ENCODE assay signal across 24 cellular contexts in genomic region chr3:73472429-73472828, GRCh38.
DNase-seq lines count a peak whose midpoint lies in the region; ATAC-seq, FAIRE-seq and TF ChIP-seq lines count a peak whose summit lies in the region.
"Had no signal": no experiment of that assay in that cellular context is flagged by ENCODE, and none has a peak within 500 bp of the region (broad histone marks: within the 10 kb centered on the region; RNA-seq: fewer than 3 reads in every experiment).

No MANE protein-coding gene starts in this region.

- 27 to 31% methylated on average over 4 of the region's 4 CpGs for WGBS in pancreas, 2 donors

- TF ChIP-seq CTCF in HEK293 (tag by site-specific recombination; IDR thresholded peaks at IDR 0.05) (no peak), pancreas (IDR thresholded peaks at IDR 0.05) (no peak)

- no peak overlapping the region for H3K4me3 ChIP-seq in HEK293 (ENCODE audit: low read depth, low read length)
- H3K4me3 ChIP-seq in pancreas, result no peak overlapping the region
- H3K4me3 ChIP-seq: BLaER1 treated with 17β-estradiol and CSF1 and Interleukin-3, amounts not matched to agents 10 nM and 100 nM; PC-9 had no signal

- CTCF ChIA-PET in HEK293 (lab: Yijun Ruan, JAX), result no interaction called here

- no peaks in the 10 kb centered on the region for H3K4me1 ChIP-seq in HEK293 (ENCODE audit: control insufficient read depth, insufficient read depth, low read length)
- peaks cover 22 to 46% (median 45%) of the 10 kb centered on the region in 3 donors for H3K4me1 ChIP-seq in pancreas

- no peak overlapping the region for H3K27ac ChIP-seq in HEK293 (ENCODE audit: extremely low read depth, low read depth, low read length)
- peak overlapping the region in 3 of 4 donors; percentile 1 to 76 (median 73) for H3K27ac ChIP-seq in pancreas
- H3K27ac ChIP-seq: BLaER1 treated with 17β-estradiol and CSF1 and Interleukin-3, amounts not matched to agents 10 nM and 100 nM; KMS-11; PC-9 had no signal

- ATAC-seq in SK-N-SH treated with all-trans-retinoic acid at 6 μM for 48 hours (peak; percentile 39; the same call in 2 of the 3 replicates), pancreas (no peak), GM21576 (IDR thresholded peaks at IDR 0.05; ENCODE audit: unreplicated experiment) (no peak), GM19324 (IDR thresholded peaks at IDR 0.05; ENCODE audit: low FRiP score, unreplicated experiment) (no peak)
- no peak for ATAC-seq in activated CD4-positive, CD25-positive, alpha-beta regulatory T cell treated with anti-CD3 and anti-CD28 coated beads, Interleukin-2, amount 50 U/mL, for 24 hours
- ATAC-seq: HCT116 had no signal

- DNase-seq in NCI-H748 (lab: John Stamatoyannopoulos, UW; ENCODE audit: unreplicated experiment) (peak; percentile 75), pancreas (no peak), DMS153 treated with DMSO at 0.1 percent for 48 hours (lab: John Stamatoyannopoulos, UW; ENCODE audit: unreplicated experiment) (no peak)
- DNase-seq: Caco-2; CD4-positive, alpha-beta memory T cell; DMS 273 treated with DMSO at 0.1 percent for 48 hours; IMR-90; NCI-H1105 treated with DMSO at 0.1 percent for 48 hours; NCI-H1694 treated with DMSO at 0.1 percent for 48 hours; NCI-H2081 treated with DMSO at 0.1 percent for 48 hours; NCI-H2171 treated with DMSO at 0.1 percent for 48 hours; PC-9; RPMI8226 had no signal

- H3K27me3 ChIP-seq in pancreas, result no peaks in the 10 kb centered on the region

- POLR2A ChIA-PET in HEK293 (lab: Yijun Ruan, JAX), result no interaction called here

- H3K9me3 ChIP-seq in HEK293 (ENCODE audit: control insufficient read depth, insufficient read depth, low read depth, low read length) (no peaks in the 10 kb centered on the region), pancreas (no peaks in the 10 kb centered on the region)
- H3K9me3 ChIP-seq: Caco-2 had no signal

- no peaks in the 10 kb centered on the region for H3K36me3 ChIP-seq in HEK293 (ENCODE audit: control insufficient read depth in 2 of 2, insufficient read depth in 1 of 2, low read length in 2 of 2)
- H3K36me3 ChIP-seq in pancreas, result no peaks in the 10 kb centered on the region
- H3K36me3 ChIP-seq: BLaER1 treated with 17β-estradiol and CSF1 and Interleukin-3, amounts not matched to agents 10 nM and 100 nM had no signal

- intact Hi-C loops in pancreas (cut with DNase I), result no loop called here

- FAIRE-seq in pancreas (lab: Jason Lieb, UNC), result no peak
- FAIRE-seq: GM12891, H1, HTR-8/SVneo had no signal

TF ChIP-seq in HEK293, 187 proteins besides CTCF, POLR2A, EP300 and RAD21:
- TF ChIP-seq TRIM28 (IDR thresholded peaks at IDR 0.05; ENCODE audit: borderline replicate concordance, low read length) (no peak), ZNF830 (tag by site-specific recombination; IDR thresholded peaks at IDR 0.05; ENCODE audit: low read depth) (no peak), ZFHX2 (tag by site-specific recombination; conservative IDR thresholded peaks at IDR 0.05) (no peak), PRDM6 (tag by site-specific recombination; IDR thresholded peaks at IDR 0.05) (peak; percentile 26; the same call in 1 of the 2 replicates), ZSCAN18 (tag by site-specific recombination; IDR thresholded peaks at IDR 0.05) (no peak)

TF ChIP-seq in SK-N-SH treated with all-trans-retinoic acid at 6 μM for 48 hours, 23 proteins besides CTCF, POLR2A, EP300 and RAD21 (continues in another document):
- 0 out of 2 replicates have a peak, but pooled peaks have one; percentile 19 for TF ChIP-seq BACH2 (CRISPR knock-in tag; IDR thresholded peaks at IDR 0.05; ENCODE audit: borderline replicate concordance)
- peak; percentile 71 for TF ChIP-seq CSRNP3 (CRISPR knock-in tag; IDR thresholded peaks at IDR 0.05)
- peak; percentile 94 for TF ChIP-seq TCF4 (CRISPR knock-in tag; IDR thresholded peaks at IDR 0.05; ENCODE audit: borderline replicate concordance)
- peak; percentile 21; the same call in 1 of the 2 replicates for TF ChIP-seq PATZ1 (CRISPR knock-in tag; IDR thresholded peaks at IDR 0.05; ENCODE audit: borderline replicate concordance)
- no peak for TF ChIP-seq GLIS3 (CRISPR knock-in tag; IDR thresholded peaks at IDR 0.05)
- no peak for TF ChIP-seq CSDC2 (CRISPR knock-in tag; IDR thresholded peaks at IDR 0.05)
- no peak for TF ChIP-seq ZFP3 (CRISPR knock-in tag; IDR thresholded peaks at IDR 0.05)
- TF ChIP-seq ISL1 (CRISPR knock-in tag; IDR thresholded peaks at IDR 0.05), result peak; percentile 91
- no peak for TF ChIP-seq TOX (CRISPR knock-in tag; IDR thresholded peaks at IDR 0.05; ENCODE audit: borderline replicate concordance)
- TF ChIP-seq ARNTL (CRISPR knock-in tag; IDR thresholded peaks at IDR 0.05; ENCODE audit: borderline replicate concordance, low read depth), result peak; percentile 62; the same call in 1 of the 2 replicates
- TF ChIP-seq ZC3H10 (CRISPR knock-in tag; IDR thresholded peaks at IDR 0.05), result peak; percentile 37; the same call in 1 of the 2 replicates
- peak; percentile 7; the same call in 1 of the 2 replicates for TF ChIP-seq ZNF8 (CRISPR knock-in tag; IDR thresholded peaks at IDR 0.05)
- peak; percentile 94 for TF ChIP-seq TSHZ2 (CRISPR knock-in tag; IDR thresholded peaks at IDR 0.05)
- peak; percentile 74; the same call in 1 of the 2 replicates for TF ChIP-seq PPARA (CRISPR knock-in tag; IDR thresholded peaks at IDR 0.05; ENCODE audit: borderline replicate concordance)
- TF ChIP-seq ESRRG (CRISPR knock-in tag; IDR thresholded peaks at IDR 0.05), result no peak
- no peak for TF ChIP-seq ZFP30 (CRISPR knock-in tag; IDR thresholded peaks at IDR 0.05)
- no peak for TF ChIP-seq OSR1 (CRISPR knock-in tag; IDR thresholded peaks at IDR 0.05)
- no peak for TF ChIP-seq ZNF565 (CRISPR knock-in tag; conservative IDR thresholded peaks at IDR 0.05; ENCODE audit: low read depth)
- no peak for TF ChIP-seq SNAI2 (CRISPR knock-in tag; IDR thresholded peaks at IDR 0.05)
- TF ChIP-seq ZNF70 (CRISPR knock-in tag; IDR thresholded peaks at IDR 0.05), result no peak; the same call in 1 of the 2 replicates

Comparison
In these comparisons a context has a peak if more than half of its experiments do, and no peak if none do; other contexts are left out.
1. Of the 2 proteins assayed by ChIP-seq in both HEK293 and SK-N-SH treated with all-trans-retinoic acid at 6 μM for 48 hours: peak only in HEK293: none; only in SK-N-SH treated with all-trans-retinoic acid at 6 μM for 48 hours: PATZ1; in both: none; in neither: 1.